In genomic region chr17:33513769-33514168, GRCh38 we compare ENCODE assay signal across 8 cellular contexts.
"Had no signal": no experiment of that assay in that cellular context is flagged by ENCODE, and none has a peak within 500 bp of the region (broad histone marks: within the 10 kb centered on the region; RNA-seq: fewer than 3 reads in every experiment).

No MANE protein-coding gene starts in this region.

- H3K4me3 ChIP-seq: GM23248, HAP-1, K562 had no signal

- FAIRE-seq: HepG2, K562 had no signal

- H3K27ac ChIP-seq: GM23248, HL-60 had no signal

- DNase-seq: GM23248, GOT3, H7, HFFc6 had no signal

- H3K9me3 ChIP-seq: HAP-1 had no signal

- H3K36me3 ChIP-seq: HAP-1 had no signal

- H2AFZ ChIP-seq: GM23248 had no signal

- H3K9ac ChIP-seq: GM23248 had no signal

- H3K4me1 ChIP-seq: HAP-1 had no signal
